In genomic region chr11:49302360-49302759, GRCh38 we compare ENCODE assay signal across 25 cellular contexts.
"Had no signal": no experiment of that assay in that cellular context is flagged by ENCODE, and none has a peak within 500 bp of the region (broad histone marks: within the 10 kb centered on the region; RNA-seq: fewer than 3 reads in every experiment).

No MANE protein-coding gene starts in this region.

- FAIRE-seq: keratinocyte had no signal

- ATAC-seq: activated T-helper 17 cell treated with anti-CD3 and anti-CD28 coated beads, Interleukin-2, amount 50 U/mL, for 72 hours; heart right ventricle; naive thymus-derived CD8-positive, alpha-beta T cell; stimulated activated naive B cell treated with anti-CD40 and anti-IgM and Interleukin-4, amounts not matched to agents 10 μg/mL and 1 μg/mL and 100 μg/mL, for 72 hours had no signal

- H3K4me3 Mint-ChIP-seq: activated naive CD8-positive, alpha-beta T cell; activated T-cell treated with anti-CD3 and anti-CD28 coated beads, Interleukin-2, amount 50 U/mL, for 24 hours; activated T-helper 17 cell treated with anti-CD3 and anti-CD28 coated beads, Interleukin-2, amount 50 U/mL, for 72 hours; naive thymus-derived CD8-positive, alpha-beta T cell; stimulated activated naive B cell treated with anti-CD40 and anti-IgM and Interleukin-4, amounts not matched to agents 10 μg/mL and 1 μg/mL and 100 μg/mL, for 72 hours; T-helper 2 cell treated with Interferon-gamma antibody and Interleukin-4, amounts not matched to agents 5 μg/mL and 100 μg/mL, for 36 hours had no signal

- H3K27ac Mint-ChIP-seq: activated naive CD8-positive, alpha-beta T cell; activated T-cell treated with anti-CD3 and anti-CD28 coated beads, Interleukin-2, amount 50 U/mL, for 24 hours; activated T-helper 17 cell treated with anti-CD3 and anti-CD28 coated beads, Interleukin-2, amount 50 U/mL, for 72 hours; naive thymus-derived CD8-positive, alpha-beta T cell; stimulated activated naive B cell treated with anti-CD40 and anti-IgM and Interleukin-4, amounts not matched to agents 10 μg/mL and 1 μg/mL and 100 μg/mL, for 72 hours; T-helper 2 cell treated with Interferon-gamma antibody and Interleukin-4, amounts not matched to agents 5 μg/mL and 100 μg/mL, for 36 hours had no signal

- H3K4me1 ChIP-seq: adrenal gland, ascending aorta, heart right ventricle, sigmoid colon, transverse colon, uterus had no signal

- H3K27ac ChIP-seq: adrenal gland, ascending aorta, brain microvascular endothelial cell, heart right ventricle, sigmoid colon, transverse colon, uterus, WERI-Rb-1 had no signal

- DNase-seq: activated CD4-positive, alpha-beta T cell treated with anti-CD3 and anti-CD28 coated beads for 1 hour; activated CD4-positive, alpha-beta T cell treated with anti-CD3 and anti-CD28 coated beads, Interleukin-2, amount 50 U/mL, for 1 hour; activated CD8-positive, alpha-beta memory T cell treated with anti-CD3 and anti-CD28 coated beads for 24 hours; activated CD8-positive, alpha-beta memory T cell treated with anti-CD3 and anti-CD28 coated beads, Interleukin-2, amount 50 U/mL, for 4 hours; activated naive CD4-positive, alpha-beta T cell; activated T-cell treated with anti-CD3 and anti-CD28 coated beads, Interleukin-2, amount 50 U/mL, for 24 hours; adrenal gland; brain microvascular endothelial cell; central memory CD4-positive, alpha-beta T cell; effector memory CD4-positive, alpha-beta T cell; heart right ventricle; naive thymus-derived CD8-positive, alpha-beta T cell; sigmoid colon; stimulated activated CD4-positive, alpha-beta T cell treated with anti-CD3 and anti-CD28 coated beads, Interleukin-2, amount 100 ng/mL, for 48 hours; stimulated activated CD8-positive, alpha-beta memory T cell treated with anti-CD3 and anti-CD28 coated beads, Interleukin-4, amount 100 ng/mL, for 48 hours; stimulated activated naive B cell treated with anti-CD40 and anti-IgM and Interleukin-4, amounts not matched to agents 10 μg/mL and 1 μg/mL and 100 μg/mL, for 72 hours; transverse colon; uterus; WERI-Rb-1 had no signal

- H3K4me3 ChIP-seq: adrenal gland, ascending aorta, heart right ventricle, lung, sigmoid colon, transverse colon, uterus had no signal

- H3K4me1 Mint-ChIP-seq: activated T-helper 17 cell treated with anti-CD3 and anti-CD28 coated beads, Interleukin-2, amount 50 U/mL, for 72 hours; naive thymus-derived CD8-positive, alpha-beta T cell; stimulated activated naive B cell treated with anti-CD40 and anti-IgM and Interleukin-4, amounts not matched to agents 10 μg/mL and 1 μg/mL and 100 μg/mL, for 72 hours had no signal

- H3K36me3 Mint-ChIP-seq: activated naive CD8-positive, alpha-beta T cell; naive thymus-derived CD8-positive, alpha-beta T cell; stimulated activated naive B cell treated with anti-CD40 and anti-IgM and Interleukin-4, amounts not matched to agents 10 μg/mL and 1 μg/mL and 100 μg/mL, for 72 hours had no signal

- H3K9me3 ChIP-seq: adrenal gland, ascending aorta, heart right ventricle, sigmoid colon, transverse colon, uterus had no signal

- H3K36me3 ChIP-seq: adrenal gland, ascending aorta, brain microvascular endothelial cell, heart right ventricle, sigmoid colon, transverse colon, uterus, WERI-Rb-1 had no signal

- H3K27me3 Mint-ChIP-seq: activated naive CD8-positive, alpha-beta T cell; activated T-cell treated with anti-CD3 and anti-CD28 coated beads, Interleukin-2, amount 50 U/mL, for 24 hours; naive thymus-derived CD8-positive, alpha-beta T cell; stimulated activated naive B cell treated with anti-CD40 and anti-IgM and Interleukin-4, amounts not matched to agents 10 μg/mL and 1 μg/mL and 100 μg/mL, for 72 hours had no signal
